Comparison of ENCODE assay signal across 8 cellular contexts in the genomic region with DNA sequence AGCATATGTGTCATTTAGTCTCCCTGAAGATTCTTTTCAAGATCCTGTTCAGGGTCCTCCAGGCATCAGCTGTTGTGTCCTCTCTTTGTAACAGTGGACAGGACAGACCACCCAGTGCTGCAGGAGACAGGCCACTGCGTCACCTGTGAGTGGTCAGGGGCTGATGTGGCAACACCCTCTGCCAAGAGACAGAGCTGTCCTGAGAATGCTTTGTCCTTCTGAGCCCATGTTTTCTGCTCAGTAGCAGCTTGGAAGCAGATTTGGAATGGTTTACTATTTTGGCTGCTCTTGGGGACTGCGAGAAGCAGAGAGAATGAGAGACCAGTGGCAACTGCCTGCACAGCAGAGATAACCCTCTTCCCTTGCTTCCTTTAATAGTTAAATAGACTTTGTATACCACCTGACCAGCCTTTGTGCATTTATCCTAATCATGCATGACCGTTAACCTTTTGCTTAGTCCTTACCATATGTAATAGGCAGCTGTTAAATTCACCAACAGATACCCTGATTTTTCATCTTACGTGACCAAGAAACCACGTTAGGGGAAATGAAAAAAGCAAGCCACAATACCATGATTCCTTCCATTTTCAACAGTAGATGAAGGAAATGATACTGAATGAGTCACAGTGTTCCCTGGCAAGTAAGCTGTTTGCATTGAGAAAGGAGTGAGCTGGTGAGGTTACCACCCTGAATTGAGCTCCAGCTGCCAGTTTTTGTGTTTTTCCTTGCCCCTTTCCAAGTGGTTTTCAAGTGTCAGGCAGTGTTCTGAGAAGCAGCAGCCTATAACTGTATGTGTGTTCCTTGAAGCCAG. TPM values are rescaled to one million over a fixed set of nuclear protein-coding genes. Genes with fewer than 3 reads are reported as not detected.
A peak's percentile ranks its signal among the peaks of the same experiment; 100 is the strongest.
DNase-seq lines count a peak whose midpoint lies in the region; ATAC-seq and TF ChIP-seq lines count a peak whose summit lies in the region.

No MANE protein-coding gene starts in this region.

- intact Hi-C loops in sciatic nerve (cut with DNase I), result no loop called here

- DNase-seq in DMS 273 (lab: John Stamatoyannopoulos, UW; ENCODE audit: unreplicated experiment) (peak; percentile 83), OCI-M1 (lab: John Stamatoyannopoulos, UW) (peak; percentile 89), epithelial cell of proximal tubule (ENCODE audit: low read depth) (peak; percentile 35), sciatic nerve (ENCODE audit: low spot score) (no peak), NCI-H1436 (lab: John Stamatoyannopoulos, UW) (no peak)
- no peak for DNase-seq in stimulated activated CD8-positive, alpha-beta memory T cell treated with anti-CD3 and anti-CD28 coated beads, Interleukin-4, amount 100 ng/mL, for 48 hours

- TF ChIP-seq CTCF in epithelial cell of proximal tubule (conservative IDR thresholded peaks at IDR 0.05; ENCODE audit: low read depth, low read length), result no peak

- ATAC-seq in GM19324 (IDR thresholded peaks at IDR 0.05; ENCODE audit: low FRiP score, unreplicated experiment), result peak; percentile 89
- peak; percentile 95 for ATAC-seq in HG03139 (IDR thresholded peaks at IDR 0.05; ENCODE audit: unreplicated experiment)
- peak; percentile 70 for ATAC-seq in sciatic nerve

- H3K4me3 ChIP-seq in epithelial cell of proximal tubule (ENCODE audit: low read depth, low read length), result no peak overlapping the region

RNA-seq across cellular contexts. Expression of a gene that starts 35.5 kb away (rescaled TPM):
- 17.1 and 34.7 TPM in 2 replicates for total RNA-seq in epithelial cell of proximal tubule
- total RNA-seq in sciatic nerve, result 9.7 TPM

Comparison
In these comparisons a context has a peak if more than half of its experiments do, and no peak if none do; other contexts are left out.
1. DNase-seq: peak in DMS 273 (single experiment), OCI-M1 (single experiment) and epithelial cell of proximal tubule (single experiment); none in sciatic nerve (single experiment), stimulated activated CD8-positive, alpha-beta memory T cell treated with anti-CD3 and anti-CD28 coated beads, Interleukin-4, amount 100 ng/mL, for 48 hours (single experiment) and NCI-H1436 (single experiment).
2. Peak in every context shown above with its lines, with median percentiles within 50 percentile points of each other: ATAC-seq.